ENCODE assay signal across 18 cellular contexts in the genomic region with DNA sequence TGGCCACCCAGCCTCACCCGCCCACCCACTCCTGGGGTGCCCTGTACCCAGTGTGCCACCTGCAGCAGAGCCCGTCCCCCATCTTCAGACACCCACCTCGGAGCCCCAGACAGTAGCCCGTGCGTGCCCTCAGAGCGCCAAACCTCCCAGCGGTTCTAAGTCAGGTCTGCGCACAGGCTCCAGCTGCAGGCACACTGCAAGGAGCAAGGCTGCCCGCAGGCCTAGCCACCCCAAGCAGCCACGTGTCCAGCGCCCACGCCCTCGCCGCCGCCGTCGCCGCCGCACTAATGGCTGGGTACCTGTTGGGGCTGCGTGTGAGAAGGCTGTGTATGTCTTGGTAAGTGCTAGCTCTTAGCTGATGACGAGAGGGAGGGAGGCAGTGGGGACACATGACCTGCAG. TPM values are rescaled to one million over a fixed set of nuclear protein-coding genes. Genes with fewer than 3 reads are reported as not detected.
DNase-seq lines count a peak whose midpoint lies in the region; ATAC-seq, FAIRE-seq and TF ChIP-seq lines count a peak whose summit lies in the region.
"Had no signal": no experiment of that assay in that cellular context is flagged by ENCODE, and none has a peak within 500 bp of the region (broad histone marks: within the 10 kb centered on the region; RNA-seq: fewer than 3 reads in every experiment).

No MANE protein-coding gene starts in this region.

- H4K8ac ChIP-seq in H1 (ENCODE audit: extremely low read depth, insufficient read depth, low read length) (peak overlapping the region; percentile 39; the same call in 1 of the 2 replicates), neuronal stem cell (ENCODE audit: low read depth, low read length) (no peak overlapping the region)

- H2BK15ac ChIP-seq in H1 (ENCODE audit: low read length) (no peak overlapping the region), neuronal stem cell (ENCODE audit: low read length) (no peak overlapping the region)

- TF ChIP-seq POLR2A in HepG2 (IDR thresholded peaks at IDR 0.05; ENCODE audit: insufficient read depth in 1 of 2, low read depth in 2 of 2, low read length in 2 of 2) (no peak), right lobe of liver (IDR thresholded peaks at IDR 0.05) (no peak), H1 (IDR thresholded peaks at IDR 0.05; ENCODE audit: control extremely low read depth in 1 of 2, low read depth in 2 of 2, low read length in 2 of 2) (no peak)

- H4K20me1 ChIP-seq in HepG2 (ENCODE audit: insufficient read depth, low read length) (no peaks in the 10 kb centered on the region), H1 (replicated peaks in 1 of 2; ENCODE audit: control insufficient read depth in 1 of 2, insufficient read depth in 2 of 2, low read length in 2 of 2) (peaks cover 30 to 34% of the 10 kb centered on the region in 2 experiments)

- H2BK120ac ChIP-seq in H1 (replicated peaks; ENCODE audit: low read depth, low read length): no peak overlapping the region
- no peak overlapping the region for H2BK120ac ChIP-seq in neuronal stem cell (ENCODE audit: low read depth, low read length)

- H3K4me1 Mint-ChIP-seq in endothelial cell (ENCODE audit: unreplicated experiment): peaks cover 2% of the 10 kb centered on the region
- H3K4me1 Mint-ChIP-seq: B cell had no signal

- no peak overlapping the region for H2BK20ac ChIP-seq in H1 (ENCODE audit: low read length)

- peaks cover 5% of the 10 kb centered on the region for H3K36me3 Mint-ChIP-seq in endothelial cell (ENCODE audit: low read depth, unreplicated experiment)

- intact Hi-C loops in HepG2 (cut with micrococcal nuclease; ENCODE audit: unreplicated experiment): no loop called here
- intact Hi-C loops in right lobe of liver (cut with DNase I): no loop called here
- intact Hi-C loops in upper lobe of right lung (cut with DNase I): no loop called here

- TF ChIP-seq CTCF in HepG2 (CRISPR knock-in tag; IDR thresholded peaks at IDR 0.05) (no peak), right lobe of liver (IDR thresholded peaks at IDR 0.05) (no peak), H1 (IDR thresholded peaks at IDR 0.05; ENCODE audit: control extremely low read depth in 1 of 3, insufficient read depth in 1 of 3, low read depth in 1 of 3, low read length in 3 of 3) (no peak), upper lobe of right lung (IDR thresholded peaks at IDR 0.05) (no peak), endothelial cell (IDR thresholded peaks at IDR 0.05; ENCODE audit: unreplicated experiment) (no peak)

- no peak for FAIRE-seq in HepG2 (lab: Jason Lieb, UNC)
- no peak for FAIRE-seq in H1 (lab: Jason Lieb, UNC)

- no peak overlapping the region for H2AK5ac ChIP-seq in H1 (ENCODE audit: low read depth, low read length)
- no peak overlapping the region for H2AK5ac ChIP-seq in neuronal stem cell (ENCODE audit: low read depth, low read length)

- H3K56ac ChIP-seq in H1 (replicated peaks; ENCODE audit: insufficient read length, low read depth, low read length): no peak overlapping the region

- POLR2A ChIA-PET in HepG2 (lab: Yijun Ruan, JAX): no interaction called here
- POLR2A ChIA-PET in H1 (lab: Charles Lee; ENCODE audit: partially characterized antibody): interaction anchor here (0.6 to 1.4 kb wide), 3 partner anchors 12 to 223 kb away, joined by 4 to 6 read pairs (median 4); partner anchors contain the start of gene PAK6

- CTCF ChIA-PET in HepG2 (lab: Yijun Ruan, JAX; ENCODE audit: low intra/inter-chr PET ratio, low total read pairs) (no interaction called here), H1 (lab: Charles Lee; ENCODE audit: partially characterized antibody) (interaction anchor here (1.2 kb wide), 1 partner anchor 9 kb away, joined by 3 read pairs; no protein-coding TSS in a partner anchor)

- DNase-seq in HepG2 (ENCODE audit: low spot score) (no peak), right lobe of liver (no peak), H1 (ENCODE audit: low read depth in 1 of 2, low spot score in 2 of 2) (no peak), neuronal stem cell (ENCODE audit: low spot score) (no peak), upper lobe of right lung (peak; percentile 57), NCI-H510A treated with DMSO at 0.1 percent for 48 hours (lab: John Stamatoyannopoulos, UW) (no peak), endothelial cell (ENCODE audit: low spot score) (no peak)
- DNase-seq: Calu3; CD8-positive, alpha-beta T cell; DMS79 treated with DMSO at 0.1 percent for 48 hours; GF-D8; H7 had no signal

- H3K9me3 ChIP-seq in HepG2 (ENCODE audit: low read length) (no peaks in the 10 kb centered on the region), right lobe of liver (no peaks in the 10 kb centered on the region), H1 (ENCODE audit: insufficient read depth in 2 of 2, low read depth in 1 of 2, low read length in 1 of 2) (no peaks in the 10 kb centered on the region), neuronal stem cell (replicated peaks in 1 of 2; ENCODE audit: control insufficient read depth in 2 of 2, insufficient read depth in 1 of 2, low read depth in 1 of 2, low read length in 2 of 2) (no peaks in the 10 kb centered on the region), upper lobe of right lung (no peaks in the 10 kb centered on the region)
- H3K9me3 ChIP-seq: BLaER1 treated with 17β-estradiol and CSF1 and Interleukin-3, amounts not matched to agents 10 nM and 100 nM had no signal

- H3K27ac Mint-ChIP-seq in endothelial cell (ENCODE audit: unreplicated experiment): no peak overlapping the region
- H3K27ac Mint-ChIP-seq: B cell; CD8-positive, alpha-beta T cell; GM23338; IgD-negative memory B cell had no signal

- H3K27me3 Mint-ChIP-seq in endothelial cell (ENCODE audit: unreplicated experiment): peaks cover 4% of the 10 kb centered on the region
- H3K27me3 Mint-ChIP-seq: B cell, IgD-negative memory B cell had no signal

- H2BK12ac ChIP-seq in H1 (ENCODE audit: low read depth, low read length) (no peak overlapping the region), neuronal stem cell (ENCODE audit: low read length) (no peak overlapping the region)

- H3K4me2 ChIP-seq in HepG2 (ENCODE audit: low read depth, low read length): no peak overlapping the region
- no peak overlapping the region for H3K4me2 ChIP-seq in H1 (ENCODE audit: insufficient read depth in 1 of 2, low read depth in 2 of 2, low read length in 2 of 2)
- H3K4me2 ChIP-seq in neuronal stem cell (ENCODE audit: insufficient read depth, low read length, poor library complexity, severe bottlenecking): no peak overlapping the region
- H3K4me2 ChIP-seq: BLaER1 treated with 17β-estradiol and CSF1 and Interleukin-3, amounts not matched to agents 10 nM and 100 nM; GM23338 had no signal

- H3K9ac ChIP-seq in HepG2 (ENCODE audit: insufficient read depth, low read depth, low read length): no peak overlapping the region
- no peak overlapping the region for H3K9ac ChIP-seq in H1 (replicated peaks in 1 of 4; ENCODE audit: extremely low read depth in 1 of 4, low read depth in 3 of 4, low read length in 3 of 4)
- H3K9ac ChIP-seq in neuronal stem cell (ENCODE audit: low read depth, low read length, poor library complexity): peak overlapping the region; percentile 79
- H3K9ac ChIP-seq: BLaER1 treated with 17β-estradiol and CSF1 and Interleukin-3, amounts not matched to agents 10 nM and 100 nM had no signal

- H3K79me1 ChIP-seq in H1 (ENCODE audit: low read depth, low read length) (peaks cover 24% of the 10 kb centered on the region), neuronal stem cell (ENCODE audit: low read depth, low read length) (peaks cover 17% of the 10 kb centered on the region)

- H3K36me3 ChIP-seq in HepG2 (replicated peaks in 1 of 2; ENCODE audit: control insufficient read depth in 1 of 2, insufficient read depth in 2 of 2, low read length in 2 of 2): peaks cover 25 to 45% of the 10 kb centered on the region in 2 experiments; a peak in 4 of 5 replicates
- H3K36me3 ChIP-seq in right lobe of liver: peaks cover 0 to 36% (median 6%) of the 10 kb centered on the region in 4 donors
- peaks cover 34 to 77% (median 66%) of the 10 kb centered on the region in 4 experiments for H3K36me3 ChIP-seq in H1 (ENCODE audit: control insufficient read depth in 2 of 4, insufficient read depth in 4 of 4, low read length in 3 of 4)
- H3K36me3 ChIP-seq in neuronal stem cell (replicated peaks in 1 of 2; ENCODE audit: control insufficient read depth in 2 of 2, insufficient read depth in 2 of 2, low read length in 2 of 2): peaks cover 45 to 87% of the 10 kb centered on the region in 2 donors
- H3K36me3 ChIP-seq in upper lobe of right lung: peaks cover 75% of the 10 kb centered on the region

- TF ChIP-seq EP300 in HepG2 (IDR thresholded peaks at IDR 0.05; ENCODE audit: low read depth in 2 of 2, low read length in 2 of 2) (no peak), HepG2 (CRISPR knock-in tag; IDR thresholded peaks at IDR 0.05; ENCODE audit: borderline replicate concordance) (no peak), H1 (IDR thresholded peaks at IDR 0.05; ENCODE audit: borderline replicate concordance in 1 of 2, low read depth in 2 of 2, low read length in 2 of 2) (no peak)

- H3K4me3 ChIP-seq in HepG2 (replicated peaks in 1 of 3; ENCODE audit: insufficient read depth in 1 of 3, low read depth in 2 of 3, low read length in 3 of 3) (no peak overlapping the region), right lobe of liver (no peak overlapping the region), H1 (ENCODE audit: extremely low read depth in 1 of 4, insufficient read depth in 2 of 4, low read depth in 3 of 4, low read length in 4 of 4) (no peak overlapping the region), neuronal stem cell (ENCODE audit: low read length in 2 of 2) (no peak overlapping the region), upper lobe of right lung (no peak overlapping the region)
- H3K4me3 ChIP-seq: BLaER1 treated with 17β-estradiol and CSF1 and Interleukin-3, amounts not matched to agents 10 nM and 100 nM; GM23338 had no signal

- WGBS in HepG2 (ENCODE audit: low lambda C conversion rate): 98% methylated on average over 17 of the region's 21 CpGs
- WGBS in right lobe of liver (ENCODE audit: insufficient coverage, low coverage, low lambda C conversion rate, missing lambda C conversion rate): no CpG with 5 or more reads among the region's 21 CpGs
- WGBS in H1 (ENCODE audit: extremely low coverage in 1 of 2, insufficient coverage in 1 of 2, insufficient read length in 1 of 2, insufficient replicate concordance in 2 of 2, low coverage in 1 of 2, low lambda C conversion rate in 2 of 2, missing lambda C conversion rate in 1 of 2), 2 experiments: 96% methylated on average over 20 of the region's 21 CpGs; no CpG with 5 or more reads in 1 of the 2 experiments
- no CpG with 5 or more reads among the region's 21 CpGs for WGBS in neuronal stem cell (ENCODE audit: extremely low coverage in 2 of 2, insufficient read length in 2 of 2, insufficient replicate concordance in 1 of 2), 2 donors

- TF ChIP-seq RAD21 in HepG2 (CRISPR knock-in tag; IDR thresholded peaks at IDR 0.05): no peak
- TF ChIP-seq RAD21 in H1 (IDR thresholded peaks at IDR 0.05 in 1 of 2, conservative IDR thresholded peaks at IDR 0.05 in 1 of 2; ENCODE audit: low read depth in 2 of 2, low read length in 2 of 2): no peak

- H3K4me1 ChIP-seq in HepG2 (ENCODE audit: insufficient read depth, low read length): peaks cover 4% of the 10 kb centered on the region
- no peaks in the 10 kb centered on the region for H3K4me1 ChIP-seq in right lobe of liver
- H3K4me1 ChIP-seq in H1 (replicated peaks in 1 of 4; ENCODE audit: control insufficient read depth in 3 of 4, insufficient read depth in 4 of 4, low read length in 3 of 4): no peaks in the 10 kb centered on the region; a peak in 1 of 7 replicates
- no peaks in the 10 kb centered on the region for H3K4me1 ChIP-seq in neuronal stem cell (ENCODE audit: control insufficient read depth in 2 of 2, insufficient read depth in 1 of 2, low read depth in 1 of 2, low read length in 2 of 2)
- peaks cover 3% of the 10 kb centered on the region for H3K4me1 ChIP-seq in upper lobe of right lung

- in situ Hi-C loops in HepG2 (cut with HindIII; ENCODE audit: extremely low pct_ligation_motif_present, low pct_unique_long_range_greater_than_20kb): no loop called here

- no peak overlapping the region for H3K14ac ChIP-seq in H1 (ENCODE audit: insufficient read length)
- H3K14ac ChIP-seq in neuronal stem cell (ENCODE audit: low read length): no peak overlapping the region

- H3K23me2 ChIP-seq in H1 (ENCODE audit: low read depth, low read length): no peaks in the 10 kb centered on the region

- H3K27me3 ChIP-seq in HepG2 (ENCODE audit: control insufficient read depth in 1 of 2, insufficient read depth in 2 of 2, low read length in 2 of 2) (no peaks in the 10 kb centered on the region), right lobe of liver (no peaks in the 10 kb centered on the region), H1 (replicated peaks in 1 of 4; ENCODE audit: control insufficient read depth in 3 of 4, extremely low read depth in 1 of 4, insufficient read depth in 3 of 4, low read length in 3 of 4) (no peaks in the 10 kb centered on the region), neuronal stem cell (ENCODE audit: control insufficient read depth in 3 of 3, insufficient read depth in 3 of 3, low read depth in 1 of 3, low read length in 3 of 3) (no peaks in the 10 kb centered on the region), upper lobe of right lung (no peaks in the 10 kb centered on the region)
- H3K27me3 ChIP-seq: BLaER1 treated with 17β-estradiol and CSF1 and Interleukin-3, amounts not matched to agents 10 nM and 100 nM had no signal

- ATAC-seq in HepG2 (no peak), right lobe of liver (no peak), upper lobe of right lung (no peak), HG03460 (IDR thresholded peaks at IDR 0.05; ENCODE audit: unreplicated experiment) (no peak)
- ATAC-seq: CD8-positive, alpha-beta T cell; GM23338 had no signal

- H4K5ac ChIP-seq in H1 (ENCODE audit: insufficient read length, low read depth, low read length): no peak overlapping the region

- H3K23ac ChIP-seq in H1 (ENCODE audit: insufficient read length) (no peak overlapping the region), neuronal stem cell (ENCODE audit: low read depth, low read length, poor library complexity) (peak overlapping the region; percentile 96)

- H3K4ac ChIP-seq in H1 (replicated peaks; ENCODE audit: insufficient read length, low read depth, low read length) (no peak overlapping the region), neuronal stem cell (ENCODE audit: low read length) (peak overlapping the region; percentile 37)

- no peak overlapping the region for H3K27ac ChIP-seq in HepG2 (ENCODE audit: extremely low read length, insufficient read depth, low read length)
- no peak overlapping the region for H3K27ac ChIP-seq in right lobe of liver
- no peak overlapping the region for H3K27ac ChIP-seq in H1 (ENCODE audit: low read depth, low read length)
- no peak overlapping the region for H3K27ac ChIP-seq in neuronal stem cell (replicated peaks; ENCODE audit: low read length)
- no peak overlapping the region for H3K27ac ChIP-seq in upper lobe of right lung
- H3K27ac ChIP-seq: BLaER1 treated with 17β-estradiol and CSF1 and Interleukin-3, amounts not matched to agents 10 nM and 100 nM; HL-60 had no signal

- no TSS peak for BruUV-seq in HepG2 (replicated peaks; lab: Mats Ljungman, UMichigan)

- H4K91ac ChIP-seq in H1 (replicated peaks; ENCODE audit: insufficient read length, low read length): no peak overlapping the region
- H4K91ac ChIP-seq in neuronal stem cell (ENCODE audit: low read depth, low read length, poor library complexity): no peak overlapping the region

- no peaks in the 10 kb centered on the region for H3K9me3 Mint-ChIP-seq in endothelial cell (ENCODE audit: unreplicated experiment)
- H3K9me3 Mint-ChIP-seq: CD8-positive, alpha-beta T cell; GM23338; IgD-negative memory B cell had no signal

- H3K4me3 Mint-ChIP-seq in endothelial cell (ENCODE audit: unreplicated experiment): no peak overlapping the region
- H3K4me3 Mint-ChIP-seq: B cell; CD8-positive, alpha-beta T cell; GM23338; IgD-negative memory B cell had no signal

- H2AFZ ChIP-seq in HepG2 (ENCODE audit: low read length) (no peak overlapping the region), H1 (ENCODE audit: low read length) (no peak overlapping the region), neuronal stem cell (ENCODE audit: low read length) (no peak overlapping the region)
- H2AFZ ChIP-seq: GM23338 had no signal

- peaks cover 2% of the 10 kb centered on the region for H3K79me2 ChIP-seq in HepG2 (ENCODE audit: insufficient read depth, low read length)
- H3K79me2 ChIP-seq in H1 (ENCODE audit: control insufficient read depth in 1 of 2, insufficient read depth in 2 of 2, low read length in 2 of 2): peaks cover 0 to 39% of the 10 kb centered on the region in 2 experiments; a peak in 3 of 4 replicates

- no peak overlapping the region for H3K18ac ChIP-seq in H1 (ENCODE audit: extremely low read depth, low read length)
- no peak overlapping the region for H3K18ac ChIP-seq in neuronal stem cell (ENCODE audit: low read length)

- H2BK5ac ChIP-seq in H1 (ENCODE audit: low read depth, low read length): no peak overlapping the region
- H2BK5ac ChIP-seq in neuronal stem cell (ENCODE audit: low read length): no peak overlapping the region

RNA-seq across cellular contexts. Expression of gene CHST14, which starts 8.8 kb away (rescaled TPM):
- 6.4 and 12.4 TPM in 2 replicates for total RNA-seq in HepG2 (2016; rRNA removed; fragmentation: Illumina TruSeq; extraction: Trizol)
- 1.7 and 1.9 TPM in 2 replicates for total RNA-seq in HepG2 (2016; cell fraction: cytosol; rRNA removed; fragmentation: Illumina TruSeq; extraction: Trizol; ENCODE audit: low read depth)
- 5.9 and 12.8 TPM in 2 replicates for total RNA-seq in HepG2 (2016; cell fraction: insoluble cytoplasmic fraction; rRNA removed; fragmentation: Illumina TruSeq; extraction: Trizol)
- total RNA-seq in HepG2 (2016; cell fraction: membrane; rRNA removed; fragmentation: Illumina TruSeq; extraction: Trizol): 6.3 and 7.3 TPM in 2 replicates
- total RNA-seq in HepG2 (2016; cell fraction: nucleus; rRNA removed; fragmentation: Illumina TruSeq; extraction: Trizol): 12.7 and 15.0 TPM in 2 replicates
- polyA plus RNA-seq in HepG2 (2011; rRNA removed): 8.6 and 8.9 TPM in 2 replicates
- polyA plus RNA-seq in HepG2 (2011; cell fraction: cytosol; rRNA removed): 9.6 and 9.8 TPM in 2 replicates
- polyA plus RNA-seq in HepG2 (2011; cell fraction: nucleus; rRNA removed): 4.4 and 4.5 TPM in 2 replicates
- polyA plus RNA-seq in HepG2 (2012): 9.6 and 9.8 TPM in 2 replicates
- polyA plus RNA-seq in HepG2 (2016; cell fraction: cytosol; fragmentation: Illumina TruSeq; extraction: Trizol; ENCODE audit: low read depth): 3.1 and 3.8 TPM in 2 replicates
- 10.8 and 12.3 TPM in 2 replicates for polyA plus RNA-seq in HepG2 (2016; cell fraction: insoluble cytoplasmic fraction; fragmentation: Illumina TruSeq; extraction: Trizol; ENCODE audit: low read depth)
- 6.3 and 7.2 TPM in 2 replicates for polyA plus RNA-seq in HepG2 (2016; cell fraction: membrane; fragmentation: Illumina TruSeq; extraction: Trizol; ENCODE audit: low read depth)
- polyA plus RNA-seq in HepG2 (2016; cell fraction: nucleus; fragmentation: Illumina TruSeq; extraction: Trizol; ENCODE audit: insufficient read depth, low read depth): 35.3 and 38.8 TPM in 2 replicates
- 10.7 and 13.2 TPM in 2 replicates for polyA minus RNA-seq in HepG2 (2011; rRNA and poly(A)+ RNA removed; ENCODE audit: low replicate concordance)
- 7.1 and 8.4 TPM in 2 replicates for polyA minus RNA-seq in HepG2 (2011; cell fraction: cytosol; rRNA and poly(A)+ RNA removed)
- polyA minus RNA-seq in HepG2 (2011; cell fraction: nucleus; rRNA and poly(A)+ RNA removed): 3.0 and 3.2 TPM in 2 replicates
- total RNA-seq in right lobe of liver: 1 to 10 TPM; 2.9 to 5.7 (median 4.8) TPM
- total RNA-seq in H1 (2021; fragmentation: NEBNext Ultra II Directional; extraction: Animal tissue kit (Norgen Biotek cat#: 25700)): 17.7 and 20.3 TPM in 2 replicates
- 13.4 and 15.2 TPM in 2 replicates for polyA plus RNA-seq in H1 (2011; rRNA removed)
- polyA plus RNA-seq in H1 (2011; cell fraction: cytosol; rRNA removed): 10.0 TPM
- 14.9 TPM for polyA plus RNA-seq in H1 (2011; cell fraction: nucleus; rRNA removed)
- 16.1 to 20.5 TPM (median 18.5 TPM) in 4 replicates for polyA plus RNA-seq in H1 (2012, experiment 1 of 2)
- 21.7 TPM for polyA plus RNA-seq in H1 (2012, experiment 2 of 2)
- 19.8 TPM for polyA plus RNA-seq in H1 (2013, experiment 1 of 2)
- polyA plus RNA-seq in H1 (2013, experiment 2 of 2): 20.1 TPM
- polyA minus RNA-seq in H1 (2011; rRNA and poly(A)+ RNA removed): 7.0 and 8.4 TPM in 2 replicates
- 13.4 TPM for polyA minus RNA-seq in H1 (2011; cell fraction: cytosol; rRNA and poly(A)+ RNA removed)
- 6.5 TPM for polyA minus RNA-seq in H1 (2011; cell fraction: nucleus; rRNA and poly(A)+ RNA removed)
- 24.1 TPM for polyA plus RNA-seq in neuronal stem cell (2013, experiment 1 of 2)
- 23.7 TPM for polyA plus RNA-seq in neuronal stem cell (2013, experiment 2 of 2)
- 14.1 TPM for total RNA-seq in upper lobe of right lung
- 36.5 TPM for total RNA-seq in endothelial cell (ENCODE audit: unreplicated experiment)

RNA-seq across cellular contexts. Expression of gene BAHD1, which starts 21.2 kb away (rescaled TPM):
- 8.1 and 8.7 TPM in 2 replicates for total RNA-seq in HepG2 (2016; rRNA removed; fragmentation: Illumina TruSeq; extraction: Trizol)
- total RNA-seq in HepG2 (2016; cell fraction: cytosol; rRNA removed; fragmentation: Illumina TruSeq; extraction: Trizol; ENCODE audit: low read depth): 1.8 and 1.9 TPM in 2 replicates
- 7.1 and 8.8 TPM in 2 replicates for total RNA-seq in HepG2 (2016; cell fraction: insoluble cytoplasmic fraction; rRNA removed; fragmentation: Illumina TruSeq; extraction: Trizol)
- 4.5 and 4.7 TPM in 2 replicates for total RNA-seq in HepG2 (2016; cell fraction: membrane; rRNA removed; fragmentation: Illumina TruSeq; extraction: Trizol)
- total RNA-seq in HepG2 (2016; cell fraction: nucleus; rRNA removed; fragmentation: Illumina TruSeq; extraction: Trizol): 9.6 and 13.1 TPM in 2 replicates
- polyA plus RNA-seq in HepG2 (2011; rRNA removed): 3.3 and 3.8 TPM in 2 replicates
- polyA plus RNA-seq in HepG2 (2011; cell fraction: cytosol; rRNA removed): 2.3 and 2.4 TPM in 2 replicates
- polyA plus RNA-seq in HepG2 (2011; cell fraction: nucleus; rRNA removed): 9.7 and 10.3 TPM in 2 replicates
- 6.2 and 8.0 TPM in 2 replicates for polyA plus RNA-seq in HepG2 (2012)
- 0.53 and 0.62 TPM in 2 replicates for polyA plus RNA-seq in HepG2 (2016; cell fraction: cytosol; fragmentation: Illumina TruSeq; extraction: Trizol; ENCODE audit: low read depth)
- 8.2 and 10.1 TPM in 2 replicates for polyA plus RNA-seq in HepG2 (2016; cell fraction: insoluble cytoplasmic fraction; fragmentation: Illumina TruSeq; extraction: Trizol; ENCODE audit: low read depth)
- polyA plus RNA-seq in HepG2 (2016; cell fraction: membrane; fragmentation: Illumina TruSeq; extraction: Trizol; ENCODE audit: low read depth): 2.1 and 2.2 TPM in 2 replicates
- polyA plus RNA-seq in HepG2 (2016; cell fraction: nucleus; fragmentation: Illumina TruSeq; extraction: Trizol; ENCODE audit: insufficient read depth, low read depth): 14.7 and 18.8 TPM in 2 replicates
- 6.1 and 10.5 TPM in 2 replicates for polyA minus RNA-seq in HepG2 (2011; rRNA and poly(A)+ RNA removed; ENCODE audit: low replicate concordance)
- 3.0 and 3.5 TPM in 2 replicates for polyA minus RNA-seq in HepG2 (2011; cell fraction: cytosol; rRNA and poly(A)+ RNA removed)
- 5.3 and 9.8 TPM in 2 replicates for polyA minus RNA-seq in HepG2 (2011; cell fraction: nucleus; rRNA and poly(A)+ RNA removed)
- 10 to 100 TPM in 1 of 6 experiments, 1 to 10 TPM in 5; 6.5 to 10.5 (median 9.0) TPM for total RNA-seq in right lobe of liver
- total RNA-seq in H1 (2021; fragmentation: NEBNext Ultra II Directional; extraction: Animal tissue kit (Norgen Biotek cat#: 25700)): 38.9 and 40.0 TPM in 2 replicates
- 15.0 and 23.4 TPM in 2 replicates for polyA plus RNA-seq in H1 (2011; rRNA removed)
- polyA plus RNA-seq in H1 (2011; cell fraction: cytosol; rRNA removed): 19.2 TPM
- 45.1 TPM for polyA plus RNA-seq in H1 (2011; cell fraction: nucleus; rRNA removed)
- 36.7 to 45.3 TPM (median 39.3 TPM) in 4 replicates for polyA plus RNA-seq in H1 (2012, experiment 1 of 2)
- polyA plus RNA-seq in H1 (2012, experiment 2 of 2): 31.9 TPM
- 24.0 TPM for polyA plus RNA-seq in H1 (2013, experiment 1 of 2)
- polyA plus RNA-seq in H1 (2013, experiment 2 of 2): 22.9 TPM
- 16.4 and 20.1 TPM in 2 replicates for polyA minus RNA-seq in H1 (2011; rRNA and poly(A)+ RNA removed)
- 21.8 TPM for polyA minus RNA-seq in H1 (2011; cell fraction: cytosol; rRNA and poly(A)+ RNA removed)
- polyA minus RNA-seq in H1 (2011; cell fraction: nucleus; rRNA and poly(A)+ RNA removed): 23.6 TPM
- polyA plus RNA-seq in neuronal stem cell (2013, experiment 1 of 2): 13.7 TPM
- 14.1 TPM for polyA plus RNA-seq in neuronal stem cell (2013, experiment 2 of 2)
- total RNA-seq in upper lobe of right lung: 29.8 TPM
- total RNA-seq in endothelial cell (ENCODE audit: unreplicated experiment): 20.4 TPM

RNA-seq across cellular contexts. Expression of gene IVD, which starts 56.4 kb away (rescaled TPM):
- 48.0 and 61.3 TPM in 2 replicates for total RNA-seq in HepG2 (2016; rRNA removed; fragmentation: Illumina TruSeq; extraction: Trizol)
- total RNA-seq in HepG2 (2016; cell fraction: cytosol; rRNA removed; fragmentation: Illumina TruSeq; extraction: Trizol; ENCODE audit: low read depth): 10.0 and 11.4 TPM in 2 replicates
- total RNA-seq in HepG2 (2016; cell fraction: insoluble cytoplasmic fraction; rRNA removed; fragmentation: Illumina TruSeq; extraction: Trizol): 52.6 and 57.5 TPM in 2 replicates
- 16.7 and 18.2 TPM in 2 replicates for total RNA-seq in HepG2 (2016; cell fraction: membrane; rRNA removed; fragmentation: Illumina TruSeq; extraction: Trizol)
- 53.6 and 56.9 TPM in 2 replicates for total RNA-seq in HepG2 (2016; cell fraction: nucleus; rRNA removed; fragmentation: Illumina TruSeq; extraction: Trizol)
- 53.9 and 56.6 TPM in 2 replicates for polyA plus RNA-seq in HepG2 (2011; rRNA removed)
- polyA plus RNA-seq in HepG2 (2011; cell fraction: cytosol; rRNA removed): 51.5 and 58.7 TPM in 2 replicates
- 50.0 and 59.6 TPM in 2 replicates for polyA plus RNA-seq in HepG2 (2011; cell fraction: nucleus; rRNA removed)
- 38.1 and 46.1 TPM in 2 replicates for polyA plus RNA-seq in HepG2 (2012)
- polyA plus RNA-seq in HepG2 (2016; cell fraction: cytosol; fragmentation: Illumina TruSeq; extraction: Trizol; ENCODE audit: low read depth): 4.8 and 5.5 TPM in 2 replicates
- 49.0 and 58.9 TPM in 2 replicates for polyA plus RNA-seq in HepG2 (2016; cell fraction: insoluble cytoplasmic fraction; fragmentation: Illumina TruSeq; extraction: Trizol; ENCODE audit: low read depth)
- 9.2 and 11.0 TPM in 2 replicates for polyA plus RNA-seq in HepG2 (2016; cell fraction: membrane; fragmentation: Illumina TruSeq; extraction: Trizol; ENCODE audit: low read depth)
- 72.4 and 89.1 TPM in 2 replicates for polyA plus RNA-seq in HepG2 (2016; cell fraction: nucleus; fragmentation: Illumina TruSeq; extraction: Trizol; ENCODE audit: insufficient read depth, low read depth)
- polyA minus RNA-seq in HepG2 (2011; rRNA and poly(A)+ RNA removed; ENCODE audit: low replicate concordance): 75.5 and 101 TPM in 2 replicates
- 31.7 and 40.8 TPM in 2 replicates for polyA minus RNA-seq in HepG2 (2011; cell fraction: cytosol; rRNA and poly(A)+ RNA removed)
- 71.8 and 74.3 TPM in 2 replicates for polyA minus RNA-seq in HepG2 (2011; cell fraction: nucleus; rRNA and poly(A)+ RNA removed)
- total RNA-seq in right lobe of liver: 100 to 1,000 TPM in 3 of 6 experiments, 10 to 100 TPM in 3; 89.7 to 231 (median 122) TPM
- total RNA-seq in H1 (2021; fragmentation: NEBNext Ultra II Directional; extraction: Animal tissue kit (Norgen Biotek cat#: 25700)): 78.8 and 80.0 TPM in 2 replicates
- polyA plus RNA-seq in H1 (2011; rRNA removed): 55.2 and 63.7 TPM in 2 replicates
- polyA plus RNA-seq in H1 (2011; cell fraction: cytosol; rRNA removed): 74.1 TPM
- 77.2 TPM for polyA plus RNA-seq in H1 (2011; cell fraction: nucleus; rRNA removed)
- 51.3 to 57.3 TPM (median 56.8 TPM) in 4 replicates for polyA plus RNA-seq in H1 (2012, experiment 1 of 2)
- polyA plus RNA-seq in H1 (2012, experiment 2 of 2): 38.4 TPM
- polyA plus RNA-seq in H1 (2013, experiment 1 of 2): 29.4 TPM
- 28.3 TPM for polyA plus RNA-seq in H1 (2013, experiment 2 of 2)
- polyA minus RNA-seq in H1 (2011; rRNA and poly(A)+ RNA removed): 77.8 and 87.4 TPM in 2 replicates
- 47.9 TPM for polyA minus RNA-seq in H1 (2011; cell fraction: cytosol; rRNA and poly(A)+ RNA removed)
- 52.2 TPM for polyA minus RNA-seq in H1 (2011; cell fraction: nucleus; rRNA and poly(A)+ RNA removed)
- 22.3 TPM for polyA plus RNA-seq in neuronal stem cell (2013, experiment 1 of 2)
- polyA plus RNA-seq in neuronal stem cell (2013, experiment 2 of 2): 23.4 TPM
- 115 TPM for total RNA-seq in upper lobe of right lung
- total RNA-seq in endothelial cell (ENCODE audit: unreplicated experiment): 56.2 TPM
